Comparison of ENCODE assay signal across 8 cellular contexts in the genomic region with DNA sequence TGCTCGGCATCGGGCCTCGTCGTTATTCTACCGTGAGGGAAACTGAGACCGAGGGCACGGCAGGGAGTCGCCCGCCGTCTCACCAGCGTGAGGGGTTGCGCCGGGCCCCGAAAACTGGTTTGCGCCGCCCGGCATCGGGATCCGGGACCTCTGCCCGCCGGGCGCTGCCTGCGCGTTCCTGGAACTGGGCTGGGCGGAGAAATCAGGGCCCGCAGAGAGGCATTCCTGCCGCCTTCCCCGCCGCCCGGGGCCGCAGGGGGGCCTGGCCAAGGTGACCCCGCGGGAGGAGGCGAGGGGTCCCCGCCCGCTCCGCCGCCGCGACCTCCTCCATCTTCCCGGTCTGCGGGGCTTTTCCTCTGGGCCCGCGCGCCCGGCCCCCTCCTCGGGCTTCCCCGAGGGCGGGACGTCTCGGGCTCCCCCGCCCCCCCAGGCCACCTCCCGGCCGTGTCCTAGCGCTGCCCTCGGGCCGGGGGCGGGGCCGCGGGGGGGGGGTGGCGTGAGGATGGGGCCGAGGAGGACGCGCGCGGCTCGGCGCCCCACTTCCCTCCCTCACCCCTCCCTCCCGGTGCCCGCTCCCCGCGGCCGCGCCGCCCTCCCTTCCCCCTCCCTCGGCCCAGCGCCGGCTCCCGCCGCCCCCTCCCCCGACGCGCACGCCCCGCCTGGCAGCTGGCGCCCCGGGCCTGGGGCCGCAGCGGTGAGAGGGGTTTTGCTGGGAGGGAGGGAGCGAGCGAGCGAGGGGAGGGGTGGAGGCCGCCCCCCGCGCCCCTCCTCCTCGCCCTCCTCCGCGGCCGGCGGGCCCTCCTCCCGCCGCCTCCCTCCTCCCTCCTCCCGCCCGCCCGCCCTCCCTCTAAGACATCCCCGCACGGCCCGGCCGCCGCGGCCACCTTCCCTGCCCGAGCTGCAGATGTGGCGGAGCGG. TPM values are rescaled to one million over a fixed set of nuclear protein-coding genes. Genes with fewer than 3 reads are reported as not detected.
A peak's percentile ranks its signal among the peaks of the same experiment; 100 is the strongest.
DNase-seq lines count a peak whose midpoint lies in the region; ATAC-seq and TF ChIP-seq lines count a peak whose summit lies in the region.

A gene (plus strand): TSS at position 883 of the 918 bp plus-strand sequence. CDS start 16,214 bp downstream, outside the sequence.

- peak; percentile 34 for DNase-seq in stimulated activated CD4-positive, alpha-beta T cell treated with anti-CD3 and anti-CD28 coated beads, Interleukin-15, amount 100 ng/mL, for 24 hours
- DNase-seq in stimulated activated CD4-positive, alpha-beta T cell treated with anti-CD3 and anti-CD28 coated beads, Interleukin-12 subunit alpha, Interleukin-12 subunit beta, amount 100 ng/mL, for 4 hours, result no peak
- DNase-seq in NCI-H345 (lab: John Stamatoyannopoulos, UW) (peak; percentile 89), glomerular visceral epithelial cell (ENCODE audit: extremely low spot score) (peak; percentile 89), omental fat pad (ENCODE audit: low spot score) (no peak)
- DNase-seq in activated naive CD8-positive, alpha-beta T cell treated with anti-CD3 and anti-CD28 coated beads for 36 hours, result no peak

- peak; percentile 76 for ATAC-seq in omental fat pad (ENCODE audit: low FRiP score)
- no peak for ATAC-seq in GM21367 (IDR thresholded peaks at IDR 0.05; ENCODE audit: unreplicated experiment)
- ATAC-seq in GM21723 (IDR thresholded peaks at IDR 0.05; ENCODE audit: unreplicated experiment), result no peak

- no peaks in the 10 kb centered on the region for H3K9me3 Mint-ChIP-seq in activated naive CD8-positive, alpha-beta T cell treated with anti-CD3 and anti-CD28 coated beads for 36 hours

- H3K4me1 Mint-ChIP-seq in activated naive CD8-positive, alpha-beta T cell treated with anti-CD3 and anti-CD28 coated beads for 36 hours, result peaks cover 11% of the 10 kb centered on the region

- peak within 1 kb of the TSS; percentile 81 for H3K4me3 Mint-ChIP-seq in activated naive CD8-positive, alpha-beta T cell treated with anti-CD3 and anti-CD28 coated beads for 36 hours

- H3K27ac Mint-ChIP-seq in activated naive CD8-positive, alpha-beta T cell treated with anti-CD3 and anti-CD28 coated beads for 36 hours, result no peak within 1 kb of the TSS

- H3K27me3 Mint-ChIP-seq in activated naive CD8-positive, alpha-beta T cell treated with anti-CD3 and anti-CD28 coated beads for 36 hours, result peaks cover 33% of the 10 kb centered on the region

- TF ChIP-seq CTCF in omental fat pad (IDR thresholded peaks at IDR 0.05), result no peak

- H3K36me3 Mint-ChIP-seq in activated naive CD8-positive, alpha-beta T cell treated with anti-CD3 and anti-CD28 coated beads for 36 hours, result no peaks in the 10 kb centered on the region

RNA-seq across cellular contexts. Expression of the gene that starts here (rescaled TPM):
- under 1 TPM; 0.08 to 0.16 TPM for total RNA-seq in activated naive CD8-positive, alpha-beta T cell treated with anti-CD3 and anti-CD28 coated beads for 36 hours
- total RNA-seq in omental fat pad, result 1 to 10 TPM; 1.9 to 4.9 (median 3.0) TPM

Comparison
In these comparisons a context has a peak if more than half of its experiments do, and no peak if none do; other contexts are left out.
1. DNase-seq: peak in stimulated activated CD4-positive, alpha-beta T cell treated with anti-CD3 and anti-CD28 coated beads, Interleukin-15, amount 100 ng/mL, for 24 hours (single experiment), NCI-H345 (single experiment) and glomerular visceral epithelial cell (single experiment); none in stimulated activated CD4-positive, alpha-beta T cell treated with anti-CD3 and anti-CD28 coated beads, Interleukin-12 subunit alpha, Interleukin-12 subunit beta, amount 100 ng/mL, for 4 hours (single experiment), activated naive CD8-positive, alpha-beta T cell treated with anti-CD3 and anti-CD28 coated beads for 36 hours (single experiment) and omental fat pad (single experiment).